ENCODE assay signal across 1 cellular context in genomic region chr6:30821862-30822784, GRCh38.
TF ChIP-seq lines count a peak whose summit lies in the region.

No MANE protein-coding gene starts in this region.

TF ChIP-seq in GM12878, 131 proteins besides CTCF, POLR2A, EP300 and RAD21 (continued from another document):
- TF ChIP-seq ATF2 (IDR thresholded peaks at IDR 0.05; ENCODE audit: low read length): no peak
- TF ChIP-seq DPF2 (IDR thresholded peaks at IDR 0.05): peak; percentile 58
- no peak; the same call in 1 of the 2 replicates for TF ChIP-seq PML (IDR thresholded peaks at IDR 0.05; ENCODE audit: low read length)
- TF ChIP-seq ZNF217 (IDR thresholded peaks at IDR 0.05): peak; percentile 45; the same call in 1 of the 2 replicates
- TF ChIP-seq SPI1 (IDR thresholded peaks at IDR 0.05; ENCODE audit: borderline replicate concordance, insufficient read depth, low read depth, low read length): peak; percentile 78; the same call in 1 of the 2 replicates
- TF ChIP-seq MEF2B (IDR thresholded peaks at IDR 0.05; ENCODE audit: partially characterized antibody, poor library complexity, severe bottlenecking): peak; percentile 82
- TF ChIP-seq, protein P1, sequence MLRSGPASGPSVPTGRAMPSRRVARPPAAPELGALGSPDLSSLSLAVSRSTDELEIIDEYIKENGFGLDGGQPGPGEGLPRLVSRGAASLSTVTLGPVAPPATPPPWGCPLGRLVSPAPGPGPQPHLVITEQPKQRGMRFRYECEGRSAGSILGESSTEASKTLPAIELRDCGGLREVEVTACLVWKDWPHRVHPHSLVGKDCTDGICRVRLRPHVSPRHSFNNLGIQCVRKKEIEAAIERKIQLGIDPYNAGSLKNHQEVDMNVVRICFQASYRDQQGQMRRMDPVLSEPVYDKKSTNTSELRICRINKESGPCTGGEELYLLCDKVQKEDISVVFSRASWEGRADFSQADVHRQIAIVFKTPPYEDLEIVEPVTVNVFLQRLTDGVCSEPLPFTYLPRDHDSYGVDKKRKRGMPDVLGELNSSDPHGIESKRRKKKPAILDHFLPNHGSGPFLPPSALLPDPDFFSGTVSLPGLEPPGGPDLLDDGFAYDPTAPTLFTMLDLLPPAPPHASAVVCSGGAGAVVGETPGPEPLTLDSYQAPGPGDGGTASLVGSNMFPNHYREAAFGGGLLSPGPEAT (IDR thresholded peaks at IDR 0.05; ENCODE audit: low read depth): peak; percentile 76; the same call in 1 of the 2 replicates
- TF ChIP-seq TCF7 (IDR thresholded peaks at IDR 0.05; ENCODE audit: borderline replicate concordance): no peak
- TF ChIP-seq ESRRA (IDR thresholded peaks at IDR 0.05; ENCODE audit: low read length): no peak
- no peak for TF ChIP-seq MTA3 (IDR thresholded peaks at IDR 0.05; ENCODE audit: borderline replicate concordance, low read length)
- TF ChIP-seq SMC3 (IDR thresholded peaks at IDR 0.05; ENCODE audit: borderline replicate concordance, low read length): peak; percentile 45; the same call in 1 of the 2 replicates
- TF ChIP-seq, protein P2, sequence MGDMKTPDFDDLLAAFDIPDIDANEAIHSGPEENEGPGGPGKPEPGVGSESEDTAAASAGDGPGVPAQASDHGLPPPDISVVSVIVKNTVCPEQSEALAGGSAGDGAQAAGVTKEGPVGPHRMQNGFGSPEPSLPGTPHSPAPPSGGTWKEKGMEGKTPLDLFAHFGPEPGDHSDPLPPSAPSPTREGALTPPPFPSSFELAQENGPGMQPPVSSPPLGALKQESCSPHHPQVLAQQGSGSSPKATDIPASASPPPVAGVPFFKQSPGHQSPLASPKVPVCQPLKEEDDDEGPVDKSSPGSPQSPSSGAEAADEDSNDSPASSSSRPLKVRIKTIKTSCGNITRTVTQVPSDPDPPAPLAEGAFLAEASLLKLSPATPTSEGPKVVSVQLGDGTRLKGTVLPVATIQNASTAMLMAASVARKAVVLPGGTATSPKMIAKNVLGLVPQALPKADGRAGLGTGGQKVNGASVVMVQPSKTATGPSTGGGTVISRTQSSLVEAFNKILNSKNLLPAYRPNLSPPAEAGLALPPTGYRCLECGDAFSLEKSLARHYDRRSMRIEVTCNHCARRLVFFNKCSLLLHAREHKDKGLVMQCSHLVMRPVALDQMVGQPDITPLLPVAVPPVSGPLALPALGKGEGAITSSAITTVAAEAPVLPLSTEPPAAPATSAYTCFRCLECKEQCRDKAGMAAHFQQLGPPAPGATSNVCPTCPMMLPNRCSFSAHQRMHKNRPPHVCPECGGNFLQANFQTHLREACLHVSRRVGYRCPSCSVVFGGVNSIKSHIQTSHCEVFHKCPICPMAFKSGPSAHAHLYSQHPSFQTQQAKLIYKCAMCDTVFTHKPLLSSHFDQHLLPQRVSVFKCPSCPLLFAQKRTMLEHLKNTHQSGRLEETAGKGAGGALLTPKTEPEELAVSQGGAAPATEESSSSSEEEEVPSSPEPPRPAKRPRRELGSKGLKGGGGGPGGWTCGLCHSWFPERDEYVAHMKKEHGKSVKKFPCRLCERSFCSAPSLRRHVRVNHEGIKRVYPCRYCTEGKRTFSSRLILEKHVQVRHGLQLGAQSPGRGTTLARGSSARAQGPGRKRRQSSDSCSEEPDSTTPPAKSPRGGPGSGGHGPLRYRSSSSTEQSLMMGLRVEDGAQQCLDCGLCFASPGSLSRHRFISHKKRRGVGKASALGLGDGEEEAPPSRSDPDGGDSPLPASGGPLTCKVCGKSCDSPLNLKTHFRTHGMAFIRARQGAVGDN (IDR thresholded peaks at IDR 0.05): peak; percentile 23; the same call in 1 of the 2 replicates
- TF ChIP-seq HDAC6 (IDR thresholded peaks at IDR 0.05; ENCODE audit: unreplicated experiment): no peak
- peak; percentile 44 for TF ChIP-seq SMAD1 (IDR thresholded peaks at IDR 0.05; ENCODE audit: low read depth, partially characterized antibody)
- TF ChIP-seq, protein P3, sequence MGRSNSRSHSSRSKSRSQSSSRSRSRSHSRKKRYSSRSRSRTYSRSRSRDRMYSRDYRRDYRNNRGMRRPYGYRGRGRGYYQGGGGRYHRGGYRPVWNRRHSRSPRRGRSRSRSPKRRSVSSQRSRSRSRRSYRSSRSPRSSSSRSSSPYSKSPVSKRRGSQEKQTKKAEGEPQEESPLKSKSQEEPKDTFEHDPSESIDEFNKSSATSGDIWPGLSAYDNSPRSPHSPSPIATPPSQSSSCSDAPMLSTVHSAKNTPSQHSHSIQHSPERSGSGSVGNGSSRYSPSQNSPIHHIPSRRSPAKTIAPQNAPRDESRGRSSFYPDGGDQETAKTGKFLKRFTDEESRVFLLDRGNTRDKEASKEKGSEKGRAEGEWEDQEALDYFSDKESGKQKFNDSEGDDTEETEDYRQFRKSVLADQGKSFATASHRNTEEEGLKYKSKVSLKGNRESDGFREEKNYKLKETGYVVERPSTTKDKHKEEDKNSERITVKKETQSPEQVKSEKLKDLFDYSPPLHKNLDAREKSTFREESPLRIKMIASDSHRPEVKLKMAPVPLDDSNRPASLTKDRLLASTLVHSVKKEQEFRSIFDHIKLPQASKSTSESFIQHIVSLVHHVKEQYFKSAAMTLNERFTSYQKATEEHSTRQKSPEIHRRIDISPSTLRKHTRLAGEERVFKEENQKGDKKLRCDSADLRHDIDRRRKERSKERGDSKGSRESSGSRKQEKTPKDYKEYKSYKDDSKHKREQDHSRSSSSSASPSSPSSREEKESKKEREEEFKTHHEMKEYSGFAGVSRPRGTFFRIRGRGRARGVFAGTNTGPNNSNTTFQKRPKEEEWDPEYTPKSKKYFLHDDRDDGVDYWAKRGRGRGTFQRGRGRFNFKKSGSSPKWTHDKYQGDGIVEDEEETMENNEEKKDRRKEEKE (IDR thresholded peaks at IDR 0.05): no peak
- TF ChIP-seq IKZF2 (IDR thresholded peaks at IDR 0.05): peak; percentile 82 to 88
- no peak for TF ChIP-seq SIX5 (IDR thresholded peaks at IDR 0.05; ENCODE audit: low read depth, low read length, severe bottlenecking)
- TF ChIP-seq SIN3A (IDR thresholded peaks at IDR 0.05; ENCODE audit: low read depth, low read length): no peak
- peak; percentile 71 for TF ChIP-seq ZNF384 (IDR thresholded peaks at IDR 0.05; ENCODE audit: borderline replicate concordance, low read depth, low read length)
- TF ChIP-seq MTA2 (IDR thresholded peaks at IDR 0.05; ENCODE audit: low read depth): peak; percentile 26; the same call in 1 of the 2 replicates
- no peak for TF ChIP-seq RB1 (IDR thresholded peaks at IDR 0.05; ENCODE audit: borderline replicate concordance)
TF ChIP-seq in GM12878: peak in this region for 14.
